ENCODE assay signal across 8 cellular contexts in genomic region chr17:81636505-81637288, GRCh38.
A peak's percentile ranks its signal among the peaks of the same experiment; 100 is the strongest.
DNase-seq lines count a peak whose midpoint lies in the region; ATAC-seq and TF ChIP-seq lines count a peak whose summit lies in the region.

TSS of gene NPLOC4 (minus strand) at chr17:81637112. CDS start at chr17:81636930, 182 bp downstream.
TSS of gene TSPAN10 (plus strand) at chr17:81637196. CDS start at chr17:81642413, 5,217 bp downstream.

- peak; percentile 88 for DNase-seq in NCI-H2196 treated with DMSO at 0.1 percent for 48 hours (lab: John Stamatoyannopoulos, UW; ENCODE audit: unreplicated experiment)
- peak; percentile 67 to 73 (median 69) for DNase-seq in activated CD4-positive, CD25-positive, alpha-beta regulatory T cell (lab: John Stamatoyannopoulos, UW)
- DNase-seq in caudate nucleus (lab: John Stamatoyannopoulos, UW): peak in 59 of 61 donors; percentile 14 to 89 (median 72)
- DNase-seq in islet precursor cell: peak; percentile 96
- DNase-seq in stimulated activated CD4-positive, alpha-beta T cell treated with anti-CD3 and anti-CD28 coated beads, Interleukin-12 subunit alpha, Interleukin-12 subunit beta, amount 100 ng/mL, for 4 hours: peak; percentile 87

- peak within 1 kb of the TSS; percentile 84 for H3K27ac ChIP-seq in 22Rv1
- no peak within 1 kb of the TSS for H3K27ac ChIP-seq in caudate nucleus (ENCODE audit: low read depth, low read length)

- TF ChIP-seq CTCF in 22Rv1 (IDR thresholded peaks at IDR 0.05): no peak

- peak; percentile 97 for ATAC-seq in GM18520 (IDR thresholded peaks at IDR 0.05; ENCODE audit: unreplicated experiment)
- peak; percentile 65 for ATAC-seq in HG03095 (IDR thresholded peaks at IDR 0.05; ENCODE audit: unreplicated experiment)
